ENCODE assay signal across 22 cellular contexts in the genomic region with DNA sequence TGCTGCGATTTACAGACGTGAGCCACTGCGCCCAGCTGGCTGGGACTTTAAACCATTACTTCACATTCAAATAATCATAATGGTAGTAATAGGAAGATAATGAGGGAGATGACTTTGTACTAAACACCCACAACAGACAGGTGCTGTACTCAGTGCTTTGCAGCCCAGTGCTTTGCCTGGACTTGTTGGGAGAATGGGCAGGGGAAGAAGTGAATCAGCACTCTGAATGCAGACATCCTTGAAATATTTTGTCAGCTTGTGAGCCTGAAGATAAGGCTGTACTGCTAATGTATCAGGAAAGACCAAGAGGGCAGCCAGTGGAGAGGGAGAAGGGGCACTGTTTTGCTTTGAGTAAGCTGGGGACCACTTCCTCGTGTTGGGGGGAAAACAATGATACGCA. TPM values are rescaled to one million over a fixed set of nuclear protein-coding genes. Genes with fewer than 3 reads are reported as not detected.
"Had no signal": no experiment of that assay in that cellular context is flagged by ENCODE, and none has a peak within 500 bp of the region (broad histone marks: within the 10 kb centered on the region; RNA-seq: fewer than 3 reads in every experiment).

No MANE protein-coding gene starts in this region.

- H3K27me3 ChIP-seq: right atrium auricular region had no signal

- DNase-seq: activated CD4-positive, alpha-beta T cell treated with anti-CD3 and anti-CD28 coated beads, Interleukin-2, amount 50 U/mL, for 1 hour; activated CD8-positive, alpha-beta memory T cell treated with anti-CD3 and anti-CD28 coated beads, Interleukin-2, amount 50 U/mL, for 4 hours; activated naive CD4-positive, alpha-beta T cell treated with anti-CD3 and anti-CD28 coated beads for 36 hours; activated T-cell treated with anti-CD3 and anti-CD28 coated beads, Interleukin-2, amount 50 U/mL, for 4 hours; anterior cingulate cortex; effector CD4-positive, alpha-beta T cell; esophagus squamous epithelium; kidney; left ventricle myocardium inferior; mucosa of descending colon; naive thymus-derived CD4-positive, alpha-beta T cell; stimulated activated CD4-positive, alpha-beta T cell treated with anti-CD3 and anti-CD28 coated beads, Interleukin-2, amount 100 ng/mL, for 24 hours; stimulated activated naive CD8-positive, alpha-beta T cell treated with anti-CD3 and anti-CD28 coated beads, Interleukin-15, Interleukin-2, amounts not matched to agents 100 U/mL and 50 U/mL, for 24 hours; substantia nigra; T-cell; tibial artery; uterus had no signal

- H2AFZ ChIP-seq: hepatocyte, neural progenitor cell had no signal

- H3K9ac ChIP-seq: neural progenitor cell had no signal

- H3K79me2 ChIP-seq: hepatocyte had no signal

- H3K36me3 ChIP-seq: esophagus squamous epithelium, left ventricle myocardium inferior, neural progenitor cell, right atrium auricular region, tibial artery, uterus had no signal

- H3K4me1 ChIP-seq: esophagus squamous epithelium, left ventricle myocardium inferior, right atrium auricular region, tibial artery, uterus had no signal

- H3K27ac ChIP-seq: esophagus squamous epithelium, hepatocyte, left ventricle myocardium inferior, neural progenitor cell, right atrium auricular region, tibial artery, uterus had no signal

- H3K9me3 ChIP-seq: esophagus squamous epithelium, left ventricle myocardium inferior, mucosa of descending colon, right atrium auricular region, tibial artery, uterus had no signal

- H3K4me2 ChIP-seq: hepatocyte, neural progenitor cell had no signal

- ATAC-seq: activated T-cell treated with anti-CD3 and anti-CD28 coated beads, Interleukin-2, amount 50 U/mL, for 4 hours; mucosa of descending colon; naive thymus-derived CD4-positive, alpha-beta T cell; stimulated activated naive CD8-positive, alpha-beta T cell treated with anti-CD3 and anti-CD28 coated beads, Interleukin-15, Interleukin-2, amounts not matched to agents 100 U/mL and 50 U/mL, for 24 hours; T-cell had no signal

- H3K4me3 ChIP-seq: esophagus squamous epithelium, hepatocyte, left ventricle myocardium inferior, mucosa of descending colon, neural progenitor cell, right atrium auricular region, tibial artery, uterus had no signal

RNA-seq across cellular contexts. Expression of a gene that starts 17.4 kb away (rescaled TPM):
- total RNA-seq: activated naive CD4-positive, alpha-beta T cell treated with anti-CD3 and anti-CD28 coated beads for 36 hours; activated T-cell treated with anti-CD3 and anti-CD28 coated beads, Interleukin-2, amount 50 U/mL, for 4 hours; esophagus squamous epithelium; fibroblast of villous mesenchyme; kidney; left ventricle myocardium inferior; naive thymus-derived CD4-positive, alpha-beta T cell; right atrium auricular region; skeletal muscle tissue; T-cell; uterus had no signal
- polyA plus RNA-seq: hepatocyte; naive thymus-derived CD4-positive, alpha-beta T cell had no signal
